1 cellular context compared by ENCODE assay signal in the genomic region with DNA sequence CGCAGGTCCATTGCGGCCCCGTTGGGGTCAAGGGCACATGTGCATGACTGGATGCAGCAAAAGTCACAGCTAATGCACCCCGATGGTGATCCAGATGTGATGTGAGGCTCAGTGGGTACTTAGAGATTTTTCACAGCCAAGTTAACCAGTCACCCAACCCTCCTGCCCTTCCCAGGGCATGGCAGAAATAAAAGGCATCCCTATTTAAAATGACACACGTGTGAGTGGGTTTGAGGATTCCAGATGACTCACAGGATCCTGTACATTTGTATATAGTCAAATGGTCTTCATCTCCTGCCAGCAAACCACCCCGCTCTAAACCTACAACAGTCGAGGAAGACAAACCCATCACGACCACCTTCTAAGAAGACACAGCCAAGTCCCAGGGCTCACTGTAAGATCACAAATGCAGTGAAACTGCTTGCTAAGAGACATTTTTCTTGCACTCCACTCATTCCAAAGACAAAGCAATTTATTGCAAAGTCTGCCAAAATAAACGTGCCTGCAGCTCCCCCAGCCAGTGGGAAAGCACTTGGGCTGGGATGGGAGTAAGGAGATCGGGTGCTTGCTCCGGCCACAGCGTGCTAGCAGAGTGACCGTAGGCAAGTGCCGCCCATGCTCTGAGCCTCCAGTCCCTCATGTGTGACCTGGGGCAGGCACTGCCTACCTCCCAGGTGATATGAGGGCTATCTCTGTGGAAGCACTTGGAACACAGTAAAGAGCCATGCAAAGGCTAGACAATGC.
TF ChIP-seq lines count a peak whose summit lies in the region.

No MANE protein-coding gene starts in this region.

TF ChIP-seq in H1, 55 proteins besides CTCF, POLR2A, EP300 and RAD21:
- TF ChIP-seq CBX8 (IDR thresholded peaks at IDR 0.05; ENCODE audit: borderline replicate concordance, low read depth, low read length) (no peak), CHD7 (IDR thresholded peaks at IDR 0.05; ENCODE audit: insufficient replicate concordance, low read length) (no peak), RXRA (IDR thresholded peaks at IDR 0.05; ENCODE audit: insufficient read depth, low read depth, low read length) (no peak)
